Comparison of ENCODE assay signal across 2 cellular contexts in genomic region chr17:63816123-63816522, GRCh38.
TF ChIP-seq lines count a peak whose summit lies in the region.

No MANE protein-coding gene starts in this region.

TF ChIP-seq in SK-N-SH, 30 proteins besides CTCF, POLR2A, EP300 and RAD21 (continued from another document):
- no peak for TF ChIP-seq MXI1 (IDR thresholded peaks at IDR 0.05; ENCODE audit: low read depth, low read length)
- no peak for TF ChIP-seq GATA2 (CRISPR knock-in tag; IDR thresholded peaks at IDR 0.05)
- no peak for TF ChIP-seq SIN3A (IDR thresholded peaks at IDR 0.05; ENCODE audit: borderline replicate concordance, low read depth, low read length)
- no peak for TF ChIP-seq RXRA (IDR thresholded peaks at IDR 0.05; ENCODE audit: borderline replicate concordance, low read depth)
- TF ChIP-seq GABPA (IDR thresholded peaks at IDR 0.05; ENCODE audit: low read depth), result no peak

TF ChIP-seq in SK-N-SH treated with all-trans-retinoic acid at 6 μM for 48 hours, 23 proteins besides CTCF, POLR2A, EP300 and RAD21 (continued from another document):
- TF ChIP-seq CSDC2 (CRISPR knock-in tag; IDR thresholded peaks at IDR 0.05) (no peak), POU6F1 (CRISPR knock-in tag; IDR thresholded peaks at IDR 0.05; ENCODE audit: borderline replicate concordance, low read depth) (no peak), SNAI2 (CRISPR knock-in tag; IDR thresholded peaks at IDR 0.05) (no peak), ZFP3 (CRISPR knock-in tag; IDR thresholded peaks at IDR 0.05) (no peak), ESRRG (CRISPR knock-in tag; IDR thresholded peaks at IDR 0.05) (no peak), CREB5 (CRISPR knock-in tag; IDR thresholded peaks at IDR 0.05; ENCODE audit: low read depth) (no peak), PPARA (CRISPR knock-in tag; IDR thresholded peaks at IDR 0.05; ENCODE audit: borderline replicate concordance) (no peak), ZNF70 (CRISPR knock-in tag; IDR thresholded peaks at IDR 0.05) (no peak), ZC3H10 (CRISPR knock-in tag; IDR thresholded peaks at IDR 0.05) (no peak), CSRNP3 (CRISPR knock-in tag; IDR thresholded peaks at IDR 0.05) (no peak), PATZ1 (CRISPR knock-in tag; IDR thresholded peaks at IDR 0.05; ENCODE audit: borderline replicate concordance) (no peak), ARNTL (CRISPR knock-in tag; IDR thresholded peaks at IDR 0.05; ENCODE audit: borderline replicate concordance, low read depth) (no peak), RARB (CRISPR knock-in tag; IDR thresholded peaks at IDR 0.05) (no peak), TCF4 (CRISPR knock-in tag; IDR thresholded peaks at IDR 0.05; ENCODE audit: borderline replicate concordance) (no peak), TSHZ2 (CRISPR knock-in tag; IDR thresholded peaks at IDR 0.05) (no peak), ISL1 (CRISPR knock-in tag; IDR thresholded peaks at IDR 0.05) (no peak), TOX (CRISPR knock-in tag; IDR thresholded peaks at IDR 0.05; ENCODE audit: borderline replicate concordance) (no peak)
